8 cellular contexts compared by ENCODE assay signal in the genomic region with DNA sequence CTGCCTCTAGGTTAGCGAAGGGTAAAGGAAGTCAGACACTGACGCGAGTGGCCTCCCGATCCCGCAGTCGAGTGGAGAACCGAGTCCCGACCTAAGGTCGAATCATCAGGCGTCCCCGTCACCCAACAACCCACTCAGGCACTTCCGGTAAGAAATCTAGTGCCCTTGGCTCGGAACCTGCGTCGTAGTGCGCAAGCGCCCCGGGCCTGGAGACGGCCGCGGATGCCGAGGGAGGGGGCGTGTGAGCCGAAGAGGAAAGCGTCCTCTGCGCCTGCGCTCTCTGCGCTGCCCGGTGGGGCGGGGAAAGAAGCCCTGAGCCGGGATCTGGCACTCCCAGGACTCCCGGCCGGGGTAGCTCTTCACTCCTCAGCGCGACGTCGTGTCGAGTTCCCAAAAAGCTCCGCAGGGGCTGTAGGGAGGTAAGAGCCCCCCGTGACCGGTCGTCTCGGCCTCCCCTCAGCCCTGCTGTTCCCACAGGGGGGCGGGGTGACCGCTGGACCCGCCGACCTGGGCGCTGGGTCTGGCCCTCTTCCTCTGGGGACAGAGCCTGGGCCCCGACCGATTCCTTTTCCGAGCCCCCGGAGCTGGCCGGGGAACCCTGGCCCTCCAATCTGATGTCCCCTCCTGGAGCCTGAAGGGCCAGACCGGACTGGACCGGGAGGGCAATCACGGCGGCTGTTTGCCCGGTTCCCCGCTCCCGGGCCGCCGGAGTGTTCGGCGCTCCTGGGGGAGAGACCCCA. TPM values are rescaled to one million over a fixed set of nuclear protein-coding genes. Genes with fewer than 3 reads are reported as not detected.
A peak's percentile ranks its signal among the peaks of the same experiment; 100 is the strongest.
DNase-seq lines count a peak whose midpoint lies in the region; ATAC-seq and TF ChIP-seq lines count a peak whose summit lies in the region.

A gene (plus strand): TSS at position 330 of the 740 bp plus-strand sequence. CDS start 26,084 bp downstream, outside the sequence.

- peak; percentile 92 for ATAC-seq in HG02798 (IDR thresholded peaks at IDR 0.05; ENCODE audit: poor library complexity, unreplicated experiment)

- peak within 1 kb of the TSS; percentile 97 for H2AFZ ChIP-seq in trophoblast cell (ENCODE audit: insufficient read depth, low read length, poor library complexity)

- peak within 1 kb of the TSS; percentile 80 for H3K4ac ChIP-seq in trophoblast cell (ENCODE audit: low read depth, low read length)

- H3K23ac ChIP-seq in trophoblast cell (ENCODE audit: low read length), result no peak within 1 kb of the TSS

- no peak for TF ChIP-seq EP300 in transverse colon (IDR thresholded peaks at IDR 0.05; ENCODE audit: low read depth)

- DNase-seq in NCI-H1417 treated with DMSO at 0.1 percent for 48 hours (lab: John Stamatoyannopoulos, UW) (peak; percentile 70), SW480 (ENCODE audit: low spot score) (peak; percentile 94), cardiac septum (ENCODE audit: low spot score) (peak; percentile 99), trophoblast cell (peak; percentile 99 to 100), transverse colon (peak; percentile 99)

- peak within 1 kb of the TSS; percentile 97 for H2BK5ac ChIP-seq in trophoblast cell (ENCODE audit: low read depth, low read length, poor library complexity)

- H3K14ac ChIP-seq in trophoblast cell (ENCODE audit: low read length), result peak within 1 kb of the TSS; percentile 96

- peak within 1 kb of the TSS; percentile 83 for H3K4me3 ChIP-seq in GM12875 (ENCODE audit: low read depth, low read length)
- H3K4me3 ChIP-seq in trophoblast cell (ENCODE audit: low read depth, low read length), result peak within 1 kb of the TSS; percentile 90
- peak within 1 kb of the TSS; percentile 70 to 94 (median 85) for H3K4me3 ChIP-seq in transverse colon

- H3K36me3 ChIP-seq in trophoblast cell (ENCODE audit: control insufficient read depth in 1 of 2, insufficient read depth in 2 of 2, low read length in 2 of 2) (peaks cover 5 to 8% of the 10 kb centered on the region in 2 experiments), transverse colon (no peaks in the 10 kb centered on the region)

- in situ Hi-C loops in transverse colon (cut with MboI; ENCODE audit: low pct_ligation_motif_present in 1 of 4, low pct_unique_long_range_greater_than_20kb in 1 of 4, low sequenced_read_pairs in 3 of 4), result no loop called here

- peak within 1 kb of the TSS; percentile 89 for H4K12ac ChIP-seq in trophoblast cell (ENCODE audit: low read depth, low read length)

- H3K79me1 ChIP-seq in trophoblast cell (ENCODE audit: low read length), result peaks cover 10% of the 10 kb centered on the region

- peak within 1 kb of the TSS; percentile 43 for H2BK12ac ChIP-seq in trophoblast cell (ENCODE audit: low read length)

- H3K27me3 ChIP-seq in trophoblast cell (ENCODE audit: insufficient read depth, low read length) (no peaks in the 10 kb centered on the region), transverse colon (no peaks in the 10 kb centered on the region)

- H3K18ac ChIP-seq in trophoblast cell (ENCODE audit: low read length), result peak within 1 kb of the TSS; percentile 97

- intact Hi-C loops in cardiac septum (cut with DNase I) (loop anchor here (5.0 to 10.0 kb wide), 3 partner anchors 151 to 316 kb away; a partner anchor contains a TSS), transverse colon (cut with DNase I; ENCODE audit: low total_unique reads) (no loop called here)

- peak within 1 kb of the TSS; percentile 99 for H3K27ac ChIP-seq in adipose tissue (ENCODE audit: low read depth, low read length)
- H3K27ac ChIP-seq in trophoblast cell (ENCODE audit: low read depth, low read length), result peak within 1 kb of the TSS; percentile 98
- H3K27ac ChIP-seq in transverse colon, result peak within 1 kb of the TSS; percentile 94 to 98 (median 96)

- H2AK5ac ChIP-seq in trophoblast cell (ENCODE audit: low read length), result peak within 1 kb of the TSS; percentile 61

- TF ChIP-seq CTCF in GM12875 (IDR thresholded peaks at IDR 0.05; ENCODE audit: borderline replicate concordance, insufficient read depth, low read depth, low read length) (no peak), transverse colon (IDR thresholded peaks at IDR 0.05) (peak in 4 of 5 experiments; percentile 46 to 79 (median 71))

- H3K9me3 ChIP-seq in trophoblast cell (ENCODE audit: insufficient read depth, low read depth, low read length) (no peaks in the 10 kb centered on the region), transverse colon (no peaks in the 10 kb centered on the region)

- H3K9ac ChIP-seq in trophoblast cell (ENCODE audit: low read length), result peak within 1 kb of the TSS; percentile 97

- 0 to 1% (median 0%) methylated on average over 48 to 64 of the region's 64 CpGs for WGBS in adipose tissue, 3 donors
- WGBS in trophoblast cell (ENCODE audit: extremely low coverage, insufficient coverage, insufficient read length), result no CpG with 5 or more reads among the region's 64 CpGs
- WGBS in transverse colon (ENCODE audit: low coverage in 1 of 2), 2 donors, result 0% methylated on average over 45 of the region's 64 CpGs; no CpG with 5 or more reads in 1 of the 2 donors

- H4K91ac ChIP-seq in trophoblast cell (ENCODE audit: low read depth, low read length), result peak within 1 kb of the TSS; percentile 97

- peak; percentile 94 for TF ChIP-seq POLR2A in transverse colon (IDR thresholded peaks at IDR 0.05)

- H3K4me1 ChIP-seq in trophoblast cell (ENCODE audit: control insufficient read depth in 1 of 2, insufficient read depth in 2 of 2, low read length in 2 of 2), result peaks cover 0 to 6% of the 10 kb centered on the region in 2 experiments
- H3K4me1 ChIP-seq in transverse colon, result peaks cover 6 to 45% (median 19%) of the 10 kb centered on the region in 4 donors

- H3K4me2 ChIP-seq in trophoblast cell (ENCODE audit: low read length), result peak within 1 kb of the TSS; percentile 85

- peak within 1 kb of the TSS; percentile 86 for H2BK120ac ChIP-seq in trophoblast cell (ENCODE audit: insufficient read depth, low read length, poor library complexity)

- H4K8ac ChIP-seq in trophoblast cell (ENCODE audit: low read depth, low read length), result peak within 1 kb of the TSS; percentile 100

- peaks cover 14% of the 10 kb centered on the region for H3K79me2 ChIP-seq in trophoblast cell (ENCODE audit: control insufficient read depth, insufficient read depth, low read length, poor library complexity)

RNA-seq across cellular contexts. Expression of the gene that starts here (rescaled TPM):
- 10 to 100 TPM in 1 of 3 donors, 1 to 10 TPM in 2; 3.9 to 11.7 (median 9.8) TPM for polyA plus RNA-seq in adipose tissue
- 50.3 TPM for total RNA-seq in cardiac septum
- polyA plus RNA-seq in trophoblast cell (2013), result 27.1 TPM in 2 replicates
- 10 to 100 TPM; 24.3 to 64.0 (median 34.0) TPM for total RNA-seq in transverse colon

Comparison
In these comparisons a context has a peak if more than half of its experiments do, and no peak if none do; other contexts are left out.
1. Peak in every context shown above with its lines: DNase-seq, ATAC-seq, H3K4me3 ChIP-seq and H3K27ac ChIP-seq.